ENCODE assay signal across 16 cellular contexts in genomic region chr4:177005801-177006230, GRCh38.
A peak's percentile ranks its signal among the peaks of the same experiment; 100 is the strongest.
DNase-seq lines count a peak whose midpoint lies in the region; ATAC-seq and TF ChIP-seq lines count a peak whose summit lies in the region.
"Had no signal": no experiment of that assay in that cellular context is flagged by ENCODE, and none has a peak within 500 bp of the region (broad histone marks: within the 10 kb centered on the region; RNA-seq: fewer than 3 reads in every experiment).

No MANE protein-coding gene starts in this region.

- H3K36me3 ChIP-seq in PC-3 (ENCODE audit: low read depth, low read length) (no peaks in the 10 kb centered on the region), tibial artery (no peaks in the 10 kb centered on the region)
- no peaks in the 10 kb centered on the region for H3K36me3 ChIP-seq in CD4-positive, alpha-beta memory T cell (ENCODE audit: insufficient read depth, low read length)

- H3K4me2 ChIP-seq in PC-3 (ENCODE audit: low read length) = 0 out of 2 replicates have a peak overlapping the region, but pooled peaks have one; percentile 3
- H3K4me2 ChIP-seq: hepatocyte had no signal

- no peaks in the 10 kb centered on the region for H3K79me2 ChIP-seq in PC-3 (ENCODE audit: low read length)
- H3K79me2 ChIP-seq: hepatocyte had no signal

- no peaks in the 10 kb centered on the region for H3K27me3 Mint-ChIP-seq in CD4-positive, alpha-beta memory T cell
- H3K27me3 Mint-ChIP-seq: dendritic cell treated with granulocyte-macrophage colony-stimulating factor and Interleukin-4, amounts not matched to agents 40 ng/mL and 50 ng/mL, for 4 days; memory B cell; progenitor cell of endocrine pancreas had no signal

- H3K27ac ChIP-seq in PC-3 (ENCODE audit: low read length) (peak overlapping the region; percentile 99), tibial artery (no peak overlapping the region)
- no peak overlapping the region for H3K27ac ChIP-seq in CD4-positive, alpha-beta memory T cell (ENCODE audit: low read depth, low read length)
- H3K27ac ChIP-seq: 22Rv1, hepatocyte had no signal

- DNase-seq in DMS53 (lab: John Stamatoyannopoulos, UW) (peak; percentile 4), DMS53 treated with DMSO at 0.1 percent for 48 hours (lab: John Stamatoyannopoulos, UW; ENCODE audit: unreplicated experiment) (no peak), PC-3 (peak; percentile 82), dermis blood vessel endothelial cell (peak; percentile 29), stromal cell of bone marrow (ENCODE audit: low read depth) (peak; percentile 54), tibial artery (no peak)
- no peak for DNase-seq in CD4-positive, alpha-beta memory T cell
- DNase-seq: activated CD4-positive, alpha-beta T cell treated with anti-CD3 and anti-CD28 coated beads, Interleukin-2, amount 50 U/mL, for 48 hours; NCI-H187 treated with DMSO at 0.1 percent for 48 hours had no signal

- H3K4me3 ChIP-seq in PC-3 (ENCODE audit: low read length) = no peak overlapping the region
- no peak overlapping the region for H3K4me3 ChIP-seq in CD4-positive, alpha-beta memory T cell (ENCODE audit: low read length in 2 of 2)
- no peak overlapping the region for H3K4me3 ChIP-seq in tibial artery
- H3K4me3 ChIP-seq: hepatocyte had no signal

- no TSS peak for BruUV-seq in PC-3 (replicated peaks; lab: Mats Ljungman, UMichigan)

- H3F3A ChIP-seq in PC-3 (ENCODE audit: low read length, unreplicated experiment) = peaks cover 19% of the 10 kb centered on the region

- H3K9me3 Mint-ChIP-seq in CD4-positive, alpha-beta memory T cell = peaks cover 0 to 7% (median 0%) of the 10 kb centered on the region in 8 donors
- H3K9me3 Mint-ChIP-seq: dendritic cell treated with granulocyte-macrophage colony-stimulating factor and Interleukin-4, amounts not matched to agents 40 ng/mL and 50 ng/mL, for 4 days had no signal

- H3K4me1 ChIP-seq in PC-3 (ENCODE audit: insufficient read depth, low read length) (peaks cover 64% of the 10 kb centered on the region), tibial artery (peaks cover 0 to 4% (median 0%) of the 10 kb centered on the region in 4 donors)
- no peaks in the 10 kb centered on the region for H3K4me1 ChIP-seq in CD4-positive, alpha-beta memory T cell (ENCODE audit: insufficient read depth, low read length)

- CTCF ChIA-PET in PC-3 (lab: Charles Lee) = no interaction called here
- CTCF ChIA-PET in CD4-positive, alpha-beta memory T cell (lab: Charles Lee; ENCODE audit: partially characterized antibody) = no interaction called here

- intact Hi-C loops in PC-3 (cut with micrococcal nuclease) (no loop called here), tibial artery (cut with DNase I; ENCODE audit: low total_unique reads) (no loop called here)
- intact Hi-C loops in CD4-positive, alpha-beta memory T cell (cut with micrococcal nuclease) = no loop called here

- H3K9me2 ChIP-seq in PC-3 (replicated peaks; ENCODE audit: low read length) = no peaks in the 10 kb centered on the region

- H3K27ac Mint-ChIP-seq in CD4-positive, alpha-beta memory T cell = no peak overlapping the region
- H3K27ac Mint-ChIP-seq: activated naive CD4-positive, alpha-beta T cell treated with anti-CD3 and anti-CD28 coated beads, Interleukin-2, amount 50 U/mL, for 72 hours; dendritic cell treated with granulocyte-macrophage colony-stimulating factor and Interleukin-4, amounts not matched to agents 40 ng/mL and 50 ng/mL, for 4 days; memory B cell; progenitor cell of endocrine pancreas had no signal

- H3K27me3 ChIP-seq in PC-3 (ENCODE audit: low read length) (no peaks in the 10 kb centered on the region), tibial artery (no peaks in the 10 kb centered on the region)
- H3K27me3 ChIP-seq in CD4-positive, alpha-beta memory T cell (ENCODE audit: insufficient read depth, low read length) = no peaks in the 10 kb centered on the region
- H3K27me3 ChIP-seq: hepatocyte had no signal

- POLR2A ChIA-PET in PC-3 (lab: Charles Lee; ENCODE audit: unreplicated experiment) = no interaction called here
- POLR2A ChIA-PET in CD4-positive, alpha-beta memory T cell (lab: Charles Lee; ENCODE audit: partially characterized antibody) = no interaction called here

- no peak overlapping the region for H2AFZ ChIP-seq in PC-3 (ENCODE audit: low read length)
- H2AFZ ChIP-seq: hepatocyte had no signal

- peak; percentile 51 for ATAC-seq in PC-3
- no peak for ATAC-seq in GM18858 (IDR thresholded peaks at IDR 0.05; ENCODE audit: unreplicated experiment)

- H3K9me3 ChIP-seq in PC-3 (ENCODE audit: low read length) = 0 out of 2 replicates have a peak, but pooled peaks cover 3% of the 10 kb centered on the region
- H3K9me3 ChIP-seq in CD4-positive, alpha-beta memory T cell (ENCODE audit: control insufficient read depth in 1 of 2, low read length in 2 of 2) = no peaks in the 10 kb centered on the region
- H3K9me3 ChIP-seq in tibial artery = no peaks in the 10 kb centered on the region

- no peaks in the 10 kb centered on the region for H4K20me1 ChIP-seq in PC-3 (ENCODE audit: low read length)

- H3K4me3 Mint-ChIP-seq in CD4-positive, alpha-beta memory T cell = no peak overlapping the region
- H3K4me3 Mint-ChIP-seq: dendritic cell treated with granulocyte-macrophage colony-stimulating factor and Interleukin-4, amounts not matched to agents 40 ng/mL and 50 ng/mL, for 4 days; memory B cell had no signal

- H3K4me1 Mint-ChIP-seq in CD4-positive, alpha-beta memory T cell = no peaks in the 10 kb centered on the region
- H3K4me1 Mint-ChIP-seq: memory B cell had no signal

- peak overlapping the region; percentile 53 for H3K9ac ChIP-seq in PC-3 (ENCODE audit: low read length)

- no peaks in the 10 kb centered on the region for H3K36me3 Mint-ChIP-seq in CD4-positive, alpha-beta memory T cell
- H3K36me3 Mint-ChIP-seq: activated naive CD4-positive, alpha-beta T cell treated with anti-CD3 and anti-CD28 coated beads, Interleukin-2, amount 50 U/mL, for 72 hours; memory B cell had no signal

- TF ChIP-seq CTCF in PC-3 (conservative IDR thresholded peaks at IDR 0.05; ENCODE audit: low read depth, low read length) (no peak), tibial artery (IDR thresholded peaks at IDR 0.05) (no peak)

Comparison
In these comparisons a context has a peak if more than half of its experiments do, and no peak if none do; other contexts are left out.
1. DNase-seq: peak in DMS53 (single experiment), PC-3 (single experiment), dermis blood vessel endothelial cell (single experiment) and stromal cell of bone marrow (single experiment); none in DMS53 treated with DMSO at 0.1 percent for 48 hours (single experiment), CD4-positive, alpha-beta memory T cell (0 of 5) and tibial artery (0 of 2).